26 cellular contexts compared by ENCODE assay signal in genomic region chr12:105674871-105675699, GRCh38.
DNase-seq lines count a peak whose midpoint lies in the region; ATAC-seq and TF ChIP-seq lines count a peak whose summit lies in the region.
"Had no signal": no experiment of that assay in that cellular context is flagged by ENCODE, and none has a peak within 500 bp of the region (broad histone marks: within the 10 kb centered on the region; RNA-seq: fewer than 3 reads in every experiment).

No MANE protein-coding gene starts in this region.

- ATAC-seq in HG02610 (IDR thresholded peaks at IDR 0.05; ENCODE audit: unreplicated experiment) (no peak), GM19023 (IDR thresholded peaks at IDR 0.05; ENCODE audit: unreplicated experiment) (no peak)
- ATAC-seq: body of pancreas; HepG2; stimulated activated naive CD8-positive, alpha-beta T cell treated with anti-CD3 and anti-CD28 coated beads, Interleukin-15, amount 100 ng/mL, for 72 hours had no signal

- DNase-seq in astrocyte of the spinal cord (ENCODE audit: low read depth, low spot score) (peak; percentile 47), glomerular visceral epithelial cell (ENCODE audit: extremely low spot score) (peak; percentile 1), neural progenitor cell (ENCODE audit: low spot score) (no peak), DMS79 treated with DMSO at 0.1 percent for 48 hours (lab: John Stamatoyannopoulos, UW) (no peak)
- no peak for DNase-seq in activated CD4-positive, CD25-positive, alpha-beta regulatory T cell (lab: John Stamatoyannopoulos, UW)
- DNase-seq: activated CD4-positive, alpha-beta memory T cell treated with anti-CD3 and anti-CD28 coated beads, Interleukin-2, amount 10 ng/mL, durations not matched to agents 7 days and 5 days; activated CD4-positive, alpha-beta T cell treated with anti-CD3 and anti-CD28 coated beads for 1 hour; activated CD8-positive, alpha-beta memory T cell treated with anti-CD3 and anti-CD28 coated beads, Interleukin-2, amount 50 U/mL, for 4 hours; activated naive CD4-positive, alpha-beta T cell; body of pancreas; DMS153; Kasumi-1; NCI-H1436 treated with DMSO at 0.1 percent for 48 hours; NCI-H2081 treated with DMSO at 0.1 percent for 48 hours; NCI-H2227 treated with DMSO at 0.1 percent for 48 hours; ovary; SHP77; stimulated activated naive CD8-positive, alpha-beta T cell treated with anti-CD3 and anti-CD28 coated beads, Interleukin-15, amount 100 ng/mL, for 72 hours had no signal

- peaks cover 7% of the 10 kb centered on the region for H3F3A ChIP-seq in neural progenitor cell (ENCODE audit: low read depth)

- H3K27ac Mint-ChIP-seq in neural progenitor cell: peak overlapping the region; percentile 17
- H3K27ac Mint-ChIP-seq: activated CD4-positive, alpha-beta memory T cell treated with anti-CD3 and anti-CD28 coated beads, Interleukin-2, amount 10 ng/mL, durations not matched to agents 7 days and 5 days; natural killer cell treated with Interleukin-12 subunit alpha and Interleukin-12 subunit beta and Interleukin-15 and Interleukin-18, amount 100 ng/mL, for 72 hours had no signal

- H2AFZ ChIP-seq in neural progenitor cell (replicated peaks): no peak overlapping the region

- peaks cover 2% of the 10 kb centered on the region for H3K4me1 Mint-ChIP-seq in neural progenitor cell
- H3K4me1 Mint-ChIP-seq: activated CD4-positive, alpha-beta memory T cell treated with anti-CD3 and anti-CD28 coated beads, Interleukin-2, amount 10 ng/mL, durations not matched to agents 7 days and 5 days; stimulated activated naive CD8-positive, alpha-beta T cell treated with anti-CD3 and anti-CD28 coated beads, Interleukin-15, amount 100 ng/mL, for 72 hours had no signal

- no peaks in the 10 kb centered on the region for H3K27me3 ChIP-seq in neural progenitor cell
- H3K27me3 ChIP-seq: BLaER1 treated with 17β-estradiol and CSF1 and Interleukin-3, amounts not matched to agents 10 nM and 100 nM; body of pancreas; ovary had no signal

- no peaks in the 10 kb centered on the region for H4K20me1 ChIP-seq in neural progenitor cell (ENCODE audit: low read depth)
- H4K20me1 ChIP-seq: BLaER1 treated with 17β-estradiol and CSF1 and Interleukin-3, amounts not matched to agents 10 nM and 100 nM had no signal

- H3K4me2 ChIP-seq in neural progenitor cell: no peak overlapping the region
- H3K4me2 ChIP-seq: BLaER1 treated with 17β-estradiol and CSF1 and Interleukin-3, amounts not matched to agents 10 nM and 100 nM had no signal

- peaks cover 2% of the 10 kb centered on the region for H3K36me3 Mint-ChIP-seq in neural progenitor cell
- H3K36me3 Mint-ChIP-seq: natural killer cell treated with Interleukin-12 subunit alpha and Interleukin-12 subunit beta and Interleukin-15 and Interleukin-18, amount 100 ng/mL, for 72 hours had no signal

- TF ChIP-seq CTCF in astrocyte of the spinal cord (IDR thresholded peaks at IDR 0.05; ENCODE audit: low read depth, low read length) (no peak), neural progenitor cell (IDR thresholded peaks at IDR 0.05) (no peak)

- H3K27ac ChIP-seq in neural progenitor cell: no peak overlapping the region
- H3K27ac ChIP-seq: BLaER1 treated with 17β-estradiol and CSF1 and Interleukin-3, amounts not matched to agents 10 nM and 100 nM; body of pancreas; ovary; skin epidermis had no signal

- no peak overlapping the region for H3K4me3 ChIP-seq in astrocyte of the spinal cord (ENCODE audit: low read depth, low read length)
- no peak overlapping the region for H3K4me3 ChIP-seq in neural progenitor cell
- H3K4me3 ChIP-seq: BLaER1 treated with 17β-estradiol and CSF1 and Interleukin-3, amounts not matched to agents 10 nM and 100 nM; body of pancreas; HAP-1; lung; ovary; skin epidermis had no signal

- no peaks in the 10 kb centered on the region for H3K79me2 ChIP-seq in neural progenitor cell (ENCODE audit: low read depth)

- H3K9me3 Mint-ChIP-seq in neural progenitor cell: peaks cover 7% of the 10 kb centered on the region
- H3K9me3 Mint-ChIP-seq: activated CD4-positive, alpha-beta memory T cell treated with anti-CD3 and anti-CD28 coated beads, Interleukin-2, amount 10 ng/mL, durations not matched to agents 7 days and 5 days; natural killer cell treated with Interleukin-12 subunit alpha and Interleukin-12 subunit beta and Interleukin-15 and Interleukin-18, amount 100 ng/mL, for 72 hours; stimulated activated naive CD8-positive, alpha-beta T cell treated with anti-CD3 and anti-CD28 coated beads, Interleukin-15, amount 100 ng/mL, for 72 hours had no signal

- H3K36me3 ChIP-seq in neural progenitor cell: no peaks in the 10 kb centered on the region
- H3K36me3 ChIP-seq: BLaER1 treated with 17β-estradiol and CSF1 and Interleukin-3, amounts not matched to agents 10 nM and 100 nM; HAP-1; ovary had no signal

- H3K4me1 ChIP-seq in neural progenitor cell: no peaks in the 10 kb centered on the region
- H3K4me1 ChIP-seq: BLaER1 treated with 17β-estradiol and CSF1 and Interleukin-3, amounts not matched to agents 10 nM and 100 nM; HAP-1 had no signal

- no peak overlapping the region for H3K4me3 Mint-ChIP-seq in neural progenitor cell
- H3K4me3 Mint-ChIP-seq: activated CD4-positive, alpha-beta memory T cell treated with anti-CD3 and anti-CD28 coated beads, Interleukin-2, amount 10 ng/mL, durations not matched to agents 7 days and 5 days; natural killer cell treated with Interleukin-12 subunit alpha and Interleukin-12 subunit beta and Interleukin-15 and Interleukin-18, amount 100 ng/mL, for 72 hours; stimulated activated naive CD8-positive, alpha-beta T cell treated with anti-CD3 and anti-CD28 coated beads, Interleukin-15, amount 100 ng/mL, for 72 hours had no signal

- H3K9me3 ChIP-seq in neural progenitor cell (ENCODE audit: low read depth): no peaks in the 10 kb centered on the region
- H3K9me3 ChIP-seq: body of pancreas, HAP-1, ovary had no signal

- H3K27me3 Mint-ChIP-seq in neural progenitor cell (ENCODE audit: insufficient read depth, low read depth): peaks cover 2% of the 10 kb centered on the region
- H3K27me3 Mint-ChIP-seq: activated CD4-positive, alpha-beta memory T cell treated with anti-CD3 and anti-CD28 coated beads, Interleukin-2, amount 10 ng/mL, durations not matched to agents 7 days and 5 days; natural killer cell treated with Interleukin-12 subunit alpha and Interleukin-12 subunit beta and Interleukin-15 and Interleukin-18, amount 100 ng/mL, for 72 hours had no signal

- in situ Hi-C loops in astrocyte of the spinal cord (cut with HindIII; ENCODE audit: low sequenced_read_pairs): no loop called here

- no peak overlapping the region for H3K9ac ChIP-seq in neural progenitor cell
- H3K9ac ChIP-seq: BLaER1 treated with 17β-estradiol and CSF1 and Interleukin-3, amounts not matched to agents 10 nM and 100 nM had no signal

Comparison
In these comparisons a context has a peak if more than half of its experiments do, and no peak if none do; other contexts are left out.
1. DNase-seq: peak in astrocyte of the spinal cord (single experiment) and glomerular visceral epithelial cell (single experiment); none in neural progenitor cell (single experiment), activated CD4-positive, CD25-positive, alpha-beta regulatory T cell (0 of 4) and DMS79 treated with DMSO at 0.1 percent for 48 hours (single experiment).